Comparison of ENCODE assay signal across 9 cellular contexts in genomic region chr3:187889601-187890404, GRCh38.
A peak's percentile ranks its signal among the peaks of the same experiment; 100 is the strongest.
DNase-seq lines count a peak whose midpoint lies in the region; ATAC-seq and FAIRE-seq lines count a peak whose summit lies in the region.
"Had no signal": no experiment of that assay in that cellular context is flagged by ENCODE, and none has a peak within 500 bp of the region (broad histone marks: within the 10 kb centered on the region; RNA-seq: fewer than 3 reads in every experiment).

No MANE protein-coding gene starts in this region.

- peaks cover 12% of the 10 kb centered on the region for H3K4me1 Mint-ChIP-seq in activated CD4-positive, alpha-beta T cell treated with anti-CD3 and anti-CD28 coated beads, Interleukin-2, amount 10 ng/mL, durations not matched to agents 7 days and 5 days
- H3K4me1 Mint-ChIP-seq in stimulated activated memory B cell treated with anti-CD40 and anti-IgM and Interleukin-4, amounts not matched to agents 10 μg/mL and 1 μg/mL and 100 μg/mL, for 72 hours: peaks cover 10% of the 10 kb centered on the region
- peaks cover 9% of the 10 kb centered on the region for H3K4me1 Mint-ChIP-seq in activated CD4-positive, alpha-beta memory T cell treated with anti-CD3 and anti-CD28 coated beads, Interleukin-2, amount 10 ng/mL, durations not matched to agents 7 days and 5 days

- intact Hi-C loops in left cardiac atrium (cut with DNase I): no loop called here

- no peaks in the 10 kb centered on the region for H3K36me3 Mint-ChIP-seq in activated CD4-positive, alpha-beta T cell treated with anti-CD3 and anti-CD28 coated beads, Interleukin-2, amount 10 ng/mL, durations not matched to agents 7 days and 5 days (ENCODE audit: low read depth)
- no peaks in the 10 kb centered on the region for H3K36me3 Mint-ChIP-seq in stimulated activated memory B cell treated with anti-CD40 and anti-IgM and Interleukin-4, amounts not matched to agents 10 μg/mL and 1 μg/mL and 100 μg/mL, for 72 hours
- H3K36me3 Mint-ChIP-seq in activated CD4-positive, alpha-beta memory T cell treated with anti-CD3 and anti-CD28 coated beads, Interleukin-2, amount 10 ng/mL, durations not matched to agents 7 days and 5 days (ENCODE audit: low read depth): no peaks in the 10 kb centered on the region

- H3K9me3 Mint-ChIP-seq in activated CD4-positive, alpha-beta T cell treated with anti-CD3 and anti-CD28 coated beads, Interleukin-2, amount 10 ng/mL, durations not matched to agents 7 days and 5 days: peaks cover 2% of the 10 kb centered on the region
- no peaks in the 10 kb centered on the region for H3K9me3 Mint-ChIP-seq in stimulated activated memory B cell treated with anti-CD40 and anti-IgM and Interleukin-4, amounts not matched to agents 10 μg/mL and 1 μg/mL and 100 μg/mL, for 72 hours
- no peaks in the 10 kb centered on the region for H3K9me3 Mint-ChIP-seq in activated CD4-positive, alpha-beta memory T cell treated with anti-CD3 and anti-CD28 coated beads, Interleukin-2, amount 10 ng/mL, durations not matched to agents 7 days and 5 days

- ATAC-seq in left cardiac atrium: peak; percentile 49 to 81
- ATAC-seq in stimulated activated memory B cell treated with anti-CD40 and anti-IgM and Interleukin-4, amounts not matched to agents 10 μg/mL and 1 μg/mL and 100 μg/mL, for 72 hours: no peak

- no peak for FAIRE-seq in RCC 7860 (lab: Jason Lieb, UNC)
- FAIRE-seq: kidney had no signal

- DNase-seq in activated CD4-positive, alpha-beta T cell treated with anti-CD3 and anti-CD28 coated beads, Interleukin-2, amount 10 ng/mL, durations not matched to agents 7 days and 5 days: no peak
- DNase-seq in activated CD4-positive, alpha-beta T cell treated with anti-CD3 and anti-CD28 coated beads for 4 hours: no peak
- DNase-seq in SHP77 treated with DMSO at 0.1 percent for 48 hours (lab: John Stamatoyannopoulos, UW) (peak; percentile 35), left cardiac atrium (no peak), RCC 7860 (ENCODE audit: low spot score) (no peak), RKO (ENCODE audit: low spot score) (no peak)
- DNase-seq in activated CD4-positive, alpha-beta memory T cell treated with anti-CD3 and anti-CD28 coated beads, Interleukin-2, amount 10 ng/mL, durations not matched to agents 7 days and 5 days: no peak
- DNase-seq: kidney had no signal

- no peak overlapping the region for H3K4me3 Mint-ChIP-seq in activated CD4-positive, alpha-beta T cell treated with anti-CD3 and anti-CD28 coated beads, Interleukin-2, amount 10 ng/mL, durations not matched to agents 7 days and 5 days
- H3K4me3 Mint-ChIP-seq in stimulated activated memory B cell treated with anti-CD40 and anti-IgM and Interleukin-4, amounts not matched to agents 10 μg/mL and 1 μg/mL and 100 μg/mL, for 72 hours: peak overlapping the region; percentile 18
- no peak overlapping the region for H3K4me3 Mint-ChIP-seq in activated CD4-positive, alpha-beta memory T cell treated with anti-CD3 and anti-CD28 coated beads, Interleukin-2, amount 10 ng/mL, durations not matched to agents 7 days and 5 days

- peak overlapping the region; percentile 80 for H3K27ac Mint-ChIP-seq in activated CD4-positive, alpha-beta T cell treated with anti-CD3 and anti-CD28 coated beads, Interleukin-2, amount 10 ng/mL, durations not matched to agents 7 days and 5 days
- H3K27ac Mint-ChIP-seq in stimulated activated memory B cell treated with anti-CD40 and anti-IgM and Interleukin-4, amounts not matched to agents 10 μg/mL and 1 μg/mL and 100 μg/mL, for 72 hours: no peak overlapping the region
- H3K27ac Mint-ChIP-seq in activated CD4-positive, alpha-beta memory T cell treated with anti-CD3 and anti-CD28 coated beads, Interleukin-2, amount 10 ng/mL, durations not matched to agents 7 days and 5 days: no peak overlapping the region

- no peaks in the 10 kb centered on the region for H3K27me3 Mint-ChIP-seq in activated CD4-positive, alpha-beta T cell treated with anti-CD3 and anti-CD28 coated beads, Interleukin-2, amount 10 ng/mL, durations not matched to agents 7 days and 5 days
- peaks cover 32% of the 10 kb centered on the region for H3K27me3 Mint-ChIP-seq in stimulated activated memory B cell treated with anti-CD40 and anti-IgM and Interleukin-4, amounts not matched to agents 10 μg/mL and 1 μg/mL and 100 μg/mL, for 72 hours
- H3K27me3 Mint-ChIP-seq in activated CD4-positive, alpha-beta memory T cell treated with anti-CD3 and anti-CD28 coated beads, Interleukin-2, amount 10 ng/mL, durations not matched to agents 7 days and 5 days: no peaks in the 10 kb centered on the region

- POLR2A ChIA-PET in activated CD4-positive, alpha-beta T cell treated with anti-CD3 and anti-CD28 coated beads, Interleukin-2, amount 10 ng/mL, durations not matched to agents 7 days and 5 days (lab: Charles Lee): no interaction called here
- POLR2A ChIA-PET in activated CD4-positive, alpha-beta memory T cell treated with anti-CD3 and anti-CD28 coated beads, Interleukin-2, amount 10 ng/mL, durations not matched to agents 7 days and 5 days (lab: Charles Lee): no interaction called here

- CTCF ChIA-PET in activated CD4-positive, alpha-beta T cell treated with anti-CD3 and anti-CD28 coated beads, Interleukin-2, amount 10 ng/mL, durations not matched to agents 7 days and 5 days (lab: Charles Lee): interaction anchor here (0.6 to 1.1 kb wide), 3 partner anchors 110 to 1159 kb away, joined by 3 to 4 read pairs (median 3); no protein-coding TSS in a partner anchor
- CTCF ChIA-PET in activated CD4-positive, alpha-beta memory T cell treated with anti-CD3 and anti-CD28 coated beads, Interleukin-2, amount 10 ng/mL, durations not matched to agents 7 days and 5 days (lab: Charles Lee): no interaction called here
